Comparison of ENCODE assay signal across 27 cellular contexts in genomic region chr20:43009497-43009896, GRCh38.
"Had no signal": no experiment of that assay in that cellular context is flagged by ENCODE, and none has a peak within 500 bp of the region (broad histone marks: within the 10 kb centered on the region; RNA-seq: fewer than 3 reads in every experiment).

No MANE protein-coding gene starts in this region.

- H3K36me3 ChIP-seq: ascending aorta, breast epithelium, cardiac muscle cell, colonic mucosa, WERI-Rb-1 had no signal

- FAIRE-seq: frontal cortex had no signal

- DNase-seq: activated B cell treated with CpG ODN at 0.5 μM for 24 hours; activated CD4-positive, alpha-beta T cell treated with anti-CD3 and anti-CD28 coated beads for 48 hours; activated CD4-positive, alpha-beta T cell treated with anti-CD3 and anti-CD28 coated beads, Interleukin-2, amount 50 U/mL, for 1 hour; activated CD4-positive, alpha-beta T cell treated with anti-CD3 and anti-CD28 coated beads, Interleukin-2, amount 50 U/mL, for 48 hours; activated CD8-positive, alpha-beta memory T cell treated with anti-CD3 and anti-CD28 coated beads for 24 hours; activated CD8-positive, alpha-beta T cell treated with anti-CD3 and anti-CD28 coated beads for 36 hours; activated effector memory CD4-positive, alpha-beta T cell treated with Interleukin-2 at 50 U/mL for 16 hours; activated naive CD4-positive, alpha-beta T cell treated with anti-CD3 and anti-CD28 coated beads for 36 hours; activated naive CD8-positive, alpha-beta T cell treated with anti-CD3 and anti-CD28 coated beads for 36 hours; activated naive CD8-positive, alpha-beta T cell treated with anti-CD3 and anti-CD28 coated beads, Interleukin-2, amount 50 U/mL, for 24 hours; activated T-cell treated with anti-CD3 and anti-CD28 coated beads, Interleukin-2, amount 50 U/mL, for 4 hours; central memory CD4-positive, alpha-beta T cell; cerebellar nuclear complex; colonic mucosa; effector CD8-positive, alpha-beta T cell; foreskin fibroblast; head of caudate nucleus; T-helper 17 cell; T1000; WERI-Rb-1 had no signal

- ATAC-seq: activated CD4-positive, CD25-positive, alpha-beta regulatory T cell treated with anti-CD3 and anti-CD28 coated beads, Interleukin-2, amount 50 U/mL, for 24 hours; activated CD8-positive, alpha-beta T cell treated with anti-CD3 and anti-CD28 coated beads for 36 hours; activated naive CD8-positive, alpha-beta T cell treated with anti-CD3 and anti-CD28 coated beads, Interleukin-2, amount 50 U/mL, for 24 hours; activated T-cell treated with anti-CD3 and anti-CD28 coated beads, Interleukin-2, amount 50 U/mL, for 4 hours; activated T-helper 17 cell treated with anti-CD3 and anti-CD28 coated beads, Interleukin-2, amount 50 U/mL, for 72 hours; esophagus mucosa; T-helper 17 cell had no signal

- H3K9me3 ChIP-seq: ascending aorta, breast epithelium, colonic mucosa had no signal

- H3K4me3 ChIP-seq: ascending aorta, breast epithelium, cardiac muscle cell, colonic mucosa had no signal

- H3K4me1 ChIP-seq: ascending aorta, breast epithelium, colonic mucosa had no signal

- H3K27ac ChIP-seq: ascending aorta, breast epithelium, cardiac muscle cell, colonic mucosa, WERI-Rb-1 had no signal

- H3K27me3 ChIP-seq: ascending aorta, breast epithelium, cardiac muscle cell, colonic mucosa had no signal
